In the genomic region with DNA sequence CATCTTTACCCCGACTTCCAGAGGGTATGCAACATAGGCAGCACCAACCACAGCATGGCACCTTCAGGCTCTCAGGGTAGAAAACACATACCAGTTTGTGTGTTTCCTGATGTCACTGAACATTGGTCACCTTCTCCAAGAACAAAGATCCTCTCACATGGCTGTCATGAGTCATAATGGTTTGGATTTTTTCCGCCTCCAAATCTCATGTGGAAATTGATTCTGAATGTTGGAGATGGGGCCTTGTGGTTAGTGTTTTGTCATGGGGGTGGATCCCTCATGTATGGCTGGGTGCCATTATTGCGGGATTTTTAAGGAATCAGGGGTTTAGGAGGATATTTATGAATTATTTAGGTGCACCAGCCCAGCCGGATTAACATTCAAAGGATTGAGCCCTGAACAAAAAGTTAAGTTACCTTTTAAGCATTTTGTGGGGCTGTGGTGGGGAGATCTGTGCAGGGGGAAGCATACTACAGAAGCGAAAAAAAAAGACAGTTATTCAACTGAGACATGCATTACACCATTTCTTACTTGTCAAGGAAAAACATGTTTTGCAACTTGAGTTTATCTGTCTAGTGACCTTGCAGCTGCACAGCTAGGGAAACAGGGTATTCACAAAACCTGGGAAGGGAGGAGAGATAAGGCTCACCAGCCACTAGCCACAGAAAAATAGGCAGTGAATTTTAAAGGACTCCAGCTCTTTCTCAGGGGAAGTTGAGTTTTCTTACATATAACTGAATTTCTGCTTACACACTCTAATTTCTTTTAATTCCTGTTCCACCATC, we compare ENCODE assay signal across 24 cellular contexts.
"Had no signal": no experiment of that assay in that cellular context is flagged by ENCODE, and none has a peak within 500 bp of the region (broad histone marks: within the 10 kb centered on the region; RNA-seq: fewer than 3 reads in every experiment).

No MANE protein-coding gene starts in this region.

- H3K27ac ChIP-seq: breast epithelium, PC-9 had no signal

- H2AFZ ChIP-seq: PC-9 had no signal

- H3K4me3 Mint-ChIP-seq: activated CD4-positive, alpha-beta T cell treated with anti-CD3 and anti-CD28 coated beads, Interleukin-2, amount 10 ng/mL, durations not matched to agents 24 days and 14 days; activated CD8-positive, alpha-beta memory T cell treated with anti-CD3 and anti-CD28 coated beads, Interleukin-2, amount 10 ng/mL, durations not matched to agents 7 days and 5 days; activated T-cell treated with anti-CD3 and anti-CD28 coated beads, Interleukin-2, amount 50 U/mL, for 24 hours; activated T-helper 1 cell treated with anti-CD3 and anti-CD28 coated beads, Interleukin-12 subunit alpha, Interleukin-12 subunit beta, Interleukin-2, Interleukin-4 antibody, amounts not matched to agents 30 ng/mL and 10 ng/mL and 1 ng/mL, durations not matched to agents 14 hours and 24 hours and 36 hours; T-helper 17 cell; WTC11 had no signal

- H3K27me3 ChIP-seq: breast epithelium had no signal

- H3K36me3 ChIP-seq: breast epithelium had no signal

- H3K27ac Mint-ChIP-seq: activated CD4-positive, alpha-beta T cell treated with anti-CD3 and anti-CD28 coated beads, Interleukin-2, amount 10 ng/mL, durations not matched to agents 24 days and 14 days; activated CD8-positive, alpha-beta memory T cell treated with anti-CD3 and anti-CD28 coated beads, Interleukin-2, amount 10 ng/mL, durations not matched to agents 7 days and 5 days; activated naive CD4-positive, alpha-beta T cell treated with anti-CD3 and anti-CD28 coated beads, Interleukin-2, amount 50 U/mL, for 72 hours; activated T-cell treated with anti-CD3 and anti-CD28 coated beads, Interleukin-2, amount 50 U/mL, for 24 hours; activated T-helper 1 cell treated with anti-CD3 and anti-CD28 coated beads, Interleukin-12 subunit alpha, Interleukin-12 subunit beta, Interleukin-2, Interleukin-4 antibody, amounts not matched to agents 30 ng/mL and 10 ng/mL and 1 ng/mL, durations not matched to agents 14 hours and 24 hours and 36 hours; T-helper 17 cell; WTC11 had no signal

- H3K27me3 Mint-ChIP-seq: activated CD4-positive, alpha-beta T cell treated with anti-CD3 and anti-CD28 coated beads, Interleukin-2, amount 10 ng/mL, durations not matched to agents 24 days and 14 days; activated CD8-positive, alpha-beta memory T cell treated with anti-CD3 and anti-CD28 coated beads, Interleukin-2, amount 10 ng/mL, durations not matched to agents 7 days and 5 days; activated T-cell treated with anti-CD3 and anti-CD28 coated beads, Interleukin-2, amount 50 U/mL, for 24 hours; T-helper 17 cell had no signal

- H3K4me1 ChIP-seq: breast epithelium had no signal

- FAIRE-seq: K562 had no signal

- H3K4me3 ChIP-seq: breast epithelium, K562, PC-9 had no signal

- H3K4me2 ChIP-seq: PC-9 had no signal

- H3K4me1 Mint-ChIP-seq: activated CD4-positive, alpha-beta T cell treated with anti-CD3 and anti-CD28 coated beads, Interleukin-2, amount 10 ng/mL, durations not matched to agents 24 days and 14 days; activated CD8-positive, alpha-beta memory T cell treated with anti-CD3 and anti-CD28 coated beads, Interleukin-2, amount 10 ng/mL, durations not matched to agents 7 days and 5 days; T-helper 17 cell; WTC11 had no signal

- DNase-seq: activated CD4-positive, alpha-beta T cell treated with anti-CD3 and anti-CD28 coated beads, Interleukin-2, amount 10 ng/mL, durations not matched to agents 24 days and 14 days; activated CD4-positive, alpha-beta T cell treated with anti-CD3 and anti-CD28 coated beads, Interleukin-2, amount 50 U/mL, for 48 hours; activated CD4-positive, CD25-positive, alpha-beta regulatory T cell treated with anti-CD3 and anti-CD28 coated beads, Interleukin-2, amount 50 U/mL, for 72 hours; activated CD8-positive, alpha-beta memory T cell treated with anti-CD3 and anti-CD28 coated beads, Interleukin-2, amount 10 ng/mL, durations not matched to agents 7 days and 5 days; activated effector memory CD4-positive, alpha-beta T cell treated with Interleukin-2 at 50 U/mL for 16 hours; activated naive CD4-positive, alpha-beta T cell treated with Interleukin-2 at 50 U/mL for 16 hours; activated T-cell treated with anti-CD3 and anti-CD28 coated beads, Interleukin-2, amount 50 U/mL, for 24 hours; anterior cingulate cortex; caudate nucleus; Karpas-422; NCI-H1105; NCI-H1436; NCI-H1694 treated with DMSO at 0.1 percent for 48 hours; NCI-H2029 treated with DMSO at 0.1 percent for 48 hours; NCI-H524; PC-9; SIG-M5; T-helper 17 cell; T-helper 9 cell had no signal

- ATAC-seq: activated CD8-positive, alpha-beta memory T cell treated with anti-CD3 and anti-CD28 coated beads, Interleukin-2, amount 10 ng/mL, durations not matched to agents 7 days and 5 days; activated naive CD4-positive, alpha-beta T cell treated with anti-CD3 and anti-CD28 coated beads, Interleukin-2, amount 50 U/mL, for 72 hours; K562; T-helper 17 cell; WTC11 had no signal
